ENCODE assay signal across 27 cellular contexts in the genomic region with DNA sequence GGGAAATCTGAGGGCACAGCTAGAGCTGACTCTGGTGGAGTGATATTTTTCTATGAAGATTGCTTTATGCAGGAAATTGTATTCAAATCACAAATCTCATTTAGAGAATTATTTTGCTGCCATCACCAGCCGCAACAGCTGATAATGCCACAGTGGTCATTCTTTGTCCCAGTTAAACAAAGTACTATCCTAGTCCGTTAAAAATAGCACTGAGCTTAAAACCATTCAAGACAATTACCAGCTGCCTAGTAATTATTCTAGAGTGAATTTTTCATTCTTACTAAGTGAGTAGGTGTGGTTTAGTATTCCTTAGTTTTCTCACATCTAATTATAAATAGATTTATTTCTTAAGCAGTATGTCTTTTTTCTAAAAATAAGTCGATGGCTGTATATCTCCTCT.
"Had no signal": no experiment of that assay in that cellular context is flagged by ENCODE, and none has a peak within 500 bp of the region (broad histone marks: within the 10 kb centered on the region; RNA-seq: fewer than 3 reads in every experiment).

No MANE protein-coding gene starts in this region.

- ATAC-seq: effector memory CD8-positive, alpha-beta T cell; esophagus mucosa; foreskin keratinocyte; gastrocnemius medialis; gastroesophageal sphincter; heart left ventricle had no signal

- DNase-seq: colonic mucosa; cortex of kidney; dermis blood vessel endothelial cell; dorsolateral prefrontal cortex; effector CD4-positive, alpha-beta T cell; effector CD8-positive, alpha-beta T cell; effector memory CD4-positive, alpha-beta T cell; effector memory CD8-positive, alpha-beta T cell; endodermal cell; erythroblast; esophagus squamous epithelium; foreskin fibroblast; foreskin keratinocyte; foreskin melanocyte; gastrocnemius medialis; glutamatergic neuron; head of caudate nucleus; heart left ventricle had no signal

- H3K4me3 ChIP-seq: colonic mucosa, coronary artery, dorsolateral prefrontal cortex, esophagus muscularis mucosa, esophagus squamous epithelium, gastrocnemius medialis, gastroesophageal sphincter, heart left ventricle had no signal

- H3K9me3 ChIP-seq: colonic mucosa, esophagus muscularis mucosa, gastrocnemius medialis had no signal

- H3K27ac ChIP-seq: colonic mucosa, coronary artery, dorsolateral prefrontal cortex, epithelial cell of prostate, esophagus muscularis mucosa, esophagus squamous epithelium, foreskin keratinocyte, gastrocnemius medialis, gastroesophageal sphincter, heart left ventricle had no signal

- H3K36me3 ChIP-seq: colonic mucosa, esophagus muscularis mucosa, esophagus squamous epithelium, gastrocnemius medialis, gastroesophageal sphincter, heart left ventricle had no signal

- H3K27me3 ChIP-seq: colonic mucosa, dorsolateral prefrontal cortex, esophagus muscularis mucosa, esophagus squamous epithelium, foreskin keratinocyte, gastrocnemius medialis, gastroesophageal sphincter, heart left ventricle had no signal

- H3K4me1 ChIP-seq: colonic mucosa, esophagus squamous epithelium, foreskin keratinocyte, gastrocnemius medialis, gastroesophageal sphincter had no signal

- FAIRE-seq: colon, endometrium, endothelial cell of umbilical vein, frontal cortex had no signal
